ENCODE assay signal across 30 cellular contexts in the genomic region with DNA sequence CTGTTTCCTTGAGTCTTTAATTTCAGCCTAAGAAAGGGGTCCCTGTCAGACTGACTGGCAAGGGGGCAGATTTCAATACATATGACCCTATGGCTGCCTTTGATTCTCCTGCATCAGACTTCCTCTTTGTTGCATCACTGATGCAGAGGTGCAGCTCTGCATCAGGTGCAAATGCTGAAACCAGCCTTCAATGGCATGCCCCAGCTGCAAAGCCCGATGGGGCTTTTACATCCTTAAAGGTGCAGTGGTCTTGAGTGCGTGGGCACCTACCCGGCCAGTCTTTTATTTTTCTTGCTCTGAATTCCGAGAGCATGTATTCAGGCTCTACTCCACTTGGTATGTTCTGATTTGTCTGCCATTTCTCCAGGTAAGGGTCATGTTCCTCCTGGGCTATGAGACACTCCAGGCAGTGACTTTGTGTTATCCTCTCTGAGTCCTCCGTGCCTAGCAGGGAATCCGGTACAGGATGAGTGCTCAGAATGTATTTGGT.
"Had no signal": no experiment of that assay in that cellular context is flagged by ENCODE, and none has a peak within 500 bp of the region (broad histone marks: within the 10 kb centered on the region; RNA-seq: fewer than 3 reads in every experiment).

No MANE protein-coding gene starts in this region.

- H3K27me3 Mint-ChIP-seq: activated CD4-positive, alpha-beta memory T cell treated with anti-CD3 and anti-CD28 coated beads for 36 hours; activated CD4-positive, alpha-beta T cell treated with anti-CD3 and anti-CD28 coated beads for 36 hours; activated CD4-positive, alpha-beta T cell treated with anti-CD3 and anti-CD28 coated beads, Interleukin-2, amount 10 ng/mL, durations not matched to agents 24 days and 14 days; activated CD8-positive, alpha-beta memory T cell treated with anti-CD3 and anti-CD28 coated beads, Interleukin-2, amount 10 ng/mL, durations not matched to agents 7 days and 5 days; activated naive CD8-positive, alpha-beta T cell; central memory CD8-positive, alpha-beta T cell; effector memory CD8-positive, alpha-beta T cell had no signal

- H3K4me3 ChIP-seq: coronary artery, esophagus muscularis mucosa, gastroesophageal sphincter, heart right ventricle had no signal

- H3K27me3 ChIP-seq: brain microvascular endothelial cell, foreskin keratinocyte had no signal

- H3K27ac Mint-ChIP-seq: activated CD4-positive, alpha-beta memory T cell treated with anti-CD3 and anti-CD28 coated beads for 36 hours; activated CD4-positive, alpha-beta T cell treated with anti-CD3 and anti-CD28 coated beads for 36 hours; activated CD4-positive, alpha-beta T cell treated with anti-CD3 and anti-CD28 coated beads, Interleukin-2, amount 10 ng/mL, durations not matched to agents 24 days and 14 days; activated CD8-positive, alpha-beta memory T cell treated with anti-CD3 and anti-CD28 coated beads, Interleukin-2, amount 10 ng/mL, durations not matched to agents 7 days and 5 days; activated CD8-positive, alpha-beta T cell treated with anti-CD3 and anti-CD28 coated beads, Interleukin-2, amount 10 ng/mL, durations not matched to agents 7 days and 5 days; activated naive CD8-positive, alpha-beta T cell; activated T-helper 1 cell treated with anti-CD3 and anti-CD28 coated beads, Interleukin-12 subunit alpha, Interleukin-12 subunit beta, Interleukin-2, Interleukin-4 antibody, amounts not matched to agents 30 ng/mL and 10 ng/mL and 1 ng/mL, durations not matched to agents 14 hours and 24 hours and 36 hours; activated T-helper 2 cell treated with anti-CD3 and anti-CD28 coated beads, Interferon-gamma antibody, Interleukin-2, Interleukin-4, amounts not matched to agents 10 μg/mL and 5 μg/mL and 100 μg/mL, durations not matched to agents 14 hours and 24 hours and 36 hours; effector memory CD8-positive, alpha-beta T cell had no signal

- H3K4me1 Mint-ChIP-seq: activated CD4-positive, alpha-beta T cell treated with anti-CD3 and anti-CD28 coated beads for 36 hours; activated CD4-positive, alpha-beta T cell treated with anti-CD3 and anti-CD28 coated beads, Interleukin-2, amount 10 ng/mL, durations not matched to agents 24 days and 14 days; activated CD8-positive, alpha-beta memory T cell treated with anti-CD3 and anti-CD28 coated beads, Interleukin-2, amount 10 ng/mL, durations not matched to agents 7 days and 5 days; central memory CD8-positive, alpha-beta T cell had no signal

- H3K36me3 Mint-ChIP-seq: activated CD4-positive, alpha-beta memory T cell treated with anti-CD3 and anti-CD28 coated beads for 36 hours; activated CD8-positive, alpha-beta memory T cell treated with anti-CD3 and anti-CD28 coated beads, Interleukin-2, amount 10 ng/mL, durations not matched to agents 7 days and 5 days; activated naive CD8-positive, alpha-beta T cell had no signal

- DNase-seq: activated CD4-positive, alpha-beta memory T cell treated with anti-CD3 and anti-CD28 coated beads for 36 hours; activated CD4-positive, alpha-beta T cell treated with anti-CD3 and anti-CD28 coated beads for 36 hours; activated CD4-positive, alpha-beta T cell treated with anti-CD3 and anti-CD28 coated beads, Interleukin-2, amount 10 ng/mL, durations not matched to agents 24 days and 14 days; activated CD4-positive, CD25-positive, alpha-beta regulatory T cell; activated CD4-positive, CD25-positive, alpha-beta regulatory T cell treated with anti-CD3 and anti-CD28 coated beads, Interleukin-2, amount 50 U/mL, for 72 hours; activated CD8-positive, alpha-beta memory T cell treated with anti-CD3 and anti-CD28 coated beads, Interleukin-2, amount 10 ng/mL, durations not matched to agents 7 days and 5 days; activated CD8-positive, alpha-beta memory T cell treated with anti-CD3 and anti-CD28 coated beads, Interleukin-2, amount 50 U/mL, for 4 hours; activated CD8-positive, alpha-beta T cell treated with anti-CD3 and anti-CD28 coated beads, Interleukin-2, amount 10 ng/mL, durations not matched to agents 7 days and 5 days; activated gamma-delta T cell treated with Interleukin-2 at 50 U/mL for 16 hours; activated naive CD4-positive, alpha-beta T cell treated with anti-CD3 and anti-CD28 coated beads, Interleukin-2, amount 50 U/mL, for 16 hours; activated naive CD4-positive, alpha-beta T cell treated with Interleukin-2 at 50 U/mL for 16 hours; activated T-cell treated with anti-CD3 and anti-CD28 coated beads, Interleukin-2, amount 50 U/mL, for 1 hour; activated T-cell treated with anti-CD3 and anti-CD28 coated beads, Interleukin-2, amount 50 U/mL, for 48 hours; amniotic stem cell; anterior cingulate cortex; brain microvascular endothelial cell; dermis blood vessel endothelial cell; effector CD4-positive, alpha-beta T cell; effector memory CD8-positive, alpha-beta T cell; erythroblast; foreskin keratinocyte; heart right ventricle; T-helper 2 cell had no signal

- H3K4me3 Mint-ChIP-seq: activated CD4-positive, alpha-beta memory T cell treated with anti-CD3 and anti-CD28 coated beads for 36 hours; activated CD4-positive, alpha-beta T cell treated with anti-CD3 and anti-CD28 coated beads for 36 hours; activated CD4-positive, alpha-beta T cell treated with anti-CD3 and anti-CD28 coated beads, Interleukin-2, amount 10 ng/mL, durations not matched to agents 24 days and 14 days; activated CD8-positive, alpha-beta memory T cell treated with anti-CD3 and anti-CD28 coated beads, Interleukin-2, amount 10 ng/mL, durations not matched to agents 7 days and 5 days; activated CD8-positive, alpha-beta T cell treated with anti-CD3 and anti-CD28 coated beads, Interleukin-2, amount 10 ng/mL, durations not matched to agents 7 days and 5 days; activated naive CD8-positive, alpha-beta T cell; activated T-helper 1 cell treated with anti-CD3 and anti-CD28 coated beads, Interleukin-12 subunit alpha, Interleukin-12 subunit beta, Interleukin-2, Interleukin-4 antibody, amounts not matched to agents 30 ng/mL and 10 ng/mL and 1 ng/mL, durations not matched to agents 14 hours and 24 hours and 36 hours; central memory CD8-positive, alpha-beta T cell; effector memory CD8-positive, alpha-beta T cell had no signal

- H3K4me1 ChIP-seq: foreskin keratinocyte, heart right ventricle had no signal

- H3K9me3 ChIP-seq: esophagus muscularis mucosa, gastroesophageal sphincter, heart right ventricle had no signal

- H3K9me3 Mint-ChIP-seq: activated CD4-positive, alpha-beta memory T cell treated with anti-CD3 and anti-CD28 coated beads for 36 hours; activated CD4-positive, alpha-beta T cell treated with anti-CD3 and anti-CD28 coated beads, Interleukin-2, amount 10 ng/mL, durations not matched to agents 24 days and 14 days; activated T-helper 1 cell treated with anti-CD3 and anti-CD28 coated beads, Interleukin-12 subunit alpha, Interleukin-12 subunit beta, Interleukin-2, Interleukin-4 antibody, amounts not matched to agents 30 ng/mL and 10 ng/mL and 1 ng/mL, durations not matched to agents 14 hours and 24 hours and 36 hours; activated T-helper 2 cell treated with anti-CD3 and anti-CD28 coated beads, Interferon-gamma antibody, Interleukin-2, Interleukin-4, amounts not matched to agents 10 μg/mL and 5 μg/mL and 100 μg/mL, durations not matched to agents 14 hours and 24 hours and 36 hours; central memory CD8-positive, alpha-beta T cell; effector memory CD8-positive, alpha-beta T cell had no signal

- H3K36me3 ChIP-seq: brain microvascular endothelial cell, esophagus muscularis mucosa, gastroesophageal sphincter, heart right ventricle had no signal

- H3K27ac ChIP-seq: brain microvascular endothelial cell, coronary artery, esophagus muscularis mucosa, foreskin keratinocyte, gastroesophageal sphincter, heart right ventricle had no signal
